ENCODE assay signal across 27 cellular contexts in the genomic region with DNA sequence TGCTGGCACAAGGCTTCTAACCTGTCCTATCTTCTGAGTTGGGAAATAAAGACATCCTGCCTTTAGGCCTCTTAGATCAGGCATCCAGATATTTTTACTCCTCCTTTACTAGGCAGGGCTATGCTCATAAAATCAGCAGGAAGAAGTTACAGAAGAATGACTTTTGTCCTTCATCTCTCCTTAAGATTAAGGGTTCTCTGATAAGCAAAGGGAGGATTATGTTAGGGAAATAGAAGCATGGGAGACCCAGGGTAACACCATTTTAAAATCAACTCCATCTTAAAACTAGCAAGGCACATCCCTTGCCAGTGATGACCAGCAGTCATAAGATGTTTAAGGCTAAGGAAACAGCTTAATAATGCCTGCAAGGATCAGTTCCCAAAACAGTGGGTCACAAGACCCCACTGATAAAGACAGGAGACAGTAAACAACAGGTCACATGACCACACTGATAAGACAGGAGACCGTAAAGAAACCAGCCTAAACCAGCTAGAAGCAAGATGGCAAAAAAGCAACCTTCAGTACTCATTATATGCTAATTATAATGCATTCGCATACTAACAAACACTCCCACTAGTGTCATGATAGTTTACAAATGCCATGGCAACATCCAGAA.
"Had no signal": no experiment of that assay in that cellular context is flagged by ENCODE, and none has a peak within 500 bp of the region (broad histone marks: within the 10 kb centered on the region; RNA-seq: fewer than 3 reads in every experiment).

No MANE protein-coding gene starts in this region.

- H3K4me1 Mint-ChIP-seq: naive B cell; neural progenitor cell; stimulated activated naive CD8-positive, alpha-beta T cell treated with anti-CD3 and anti-CD28 coated beads, Interleukin-15, amount 100 ng/mL, for 72 hours had no signal

- H3K36me3 Mint-ChIP-seq: naive B cell; natural killer cell treated with Interleukin-12 subunit alpha and Interleukin-12 subunit beta and Interleukin-15 and Interleukin-18, amount 100 ng/mL, for 72 hours; neural progenitor cell had no signal

- H3K9ac ChIP-seq: neural progenitor cell, parathyroid adenoma had no signal

- H2AFZ ChIP-seq: neural progenitor cell, parathyroid adenoma had no signal

- H3K4me3 Mint-ChIP-seq: effector memory CD8-positive, alpha-beta T cell; naive B cell; natural killer cell treated with Interleukin-12 subunit alpha and Interleukin-12 subunit beta and Interleukin-15 and Interleukin-18, amount 100 ng/mL, for 72 hours; neural progenitor cell; stimulated activated naive CD8-positive, alpha-beta T cell treated with anti-CD3 and anti-CD28 coated beads, Interleukin-15, amount 100 ng/mL, for 72 hours had no signal

- ATAC-seq: effector memory CD8-positive, alpha-beta T cell; esophagus mucosa; foreskin keratinocyte; gastroesophageal sphincter; heart left ventricle; left ventricle myocardium superior; lower lobe of right lung; natural killer cell treated with Interleukin-12 subunit alpha and Interleukin-12 subunit beta and Interleukin-15 and Interleukin-18, amount 100 ng/mL, for 72 hours; right lobe of liver; stimulated activated naive CD8-positive, alpha-beta T cell treated with anti-CD3 and anti-CD28 coated beads, Interleukin-15, amount 100 ng/mL, for 72 hours; upper lobe of right lung had no signal

- H3K27me3 ChIP-seq: right lobe of liver, vagina had no signal

- H3K27ac Mint-ChIP-seq: effector memory CD8-positive, alpha-beta T cell; naive B cell; natural killer cell treated with Interleukin-12 subunit alpha and Interleukin-12 subunit beta and Interleukin-15 and Interleukin-18, amount 100 ng/mL, for 72 hours; neural progenitor cell; progenitor cell of endocrine pancreas; stimulated activated naive CD8-positive, alpha-beta T cell treated with anti-CD3 and anti-CD28 coated beads, Interleukin-15, amount 100 ng/mL, for 72 hours had no signal

- H3K36me3 ChIP-seq: gastroesophageal sphincter, heart left ventricle, lower lobe of right lung, neural progenitor cell, right lobe of liver, suprapubic skin, transverse colon, upper lobe of right lung, vagina had no signal

- H3K79me2 ChIP-seq: parathyroid adenoma had no signal

- H3K4me2 ChIP-seq: neural progenitor cell, smooth muscle cell had no signal

- DNase-seq: cortex of kidney; effector memory CD8-positive, alpha-beta T cell; foreskin keratinocyte; heart left ventricle; hippocampal formation; left ventricle myocardium superior; lower lobe of right lung; naive B cell; right lobe of liver; stimulated activated CD4-positive, alpha-beta T cell treated with anti-CD3 and anti-CD28 coated beads, Interleukin-12 subunit alpha, Interleukin-12 subunit beta, amount 100 ng/mL, for 4 hours; stimulated activated CD4-positive, alpha-beta T cell treated with anti-CD3 and anti-CD28 coated beads, Interleukin-1b, Interleukin-23, amount 100 ng/mL, for 48 hours; stimulated activated CD4-positive, alpha-beta T cell treated with anti-CD3 and anti-CD28 coated beads, Interleukin-4, amount 100 ng/mL, for 1 hour; stimulated activated CD8-positive, alpha-beta memory T cell treated with anti-CD3 and anti-CD28 coated beads, Interleukin-4, amount 100 ng/mL, for 48 hours; stimulated activated naive CD4-positive, alpha-beta T cell; stimulated activated naive CD8-positive, alpha-beta T cell treated with anti-CD3 and anti-CD28 coated beads, Interleukin-15, amount 100 ng/mL, for 72 hours; transverse colon; upper lobe of right lung had no signal

- H3K9me3 Mint-ChIP-seq: effector memory CD8-positive, alpha-beta T cell; natural killer cell treated with Interleukin-12 subunit alpha and Interleukin-12 subunit beta and Interleukin-15 and Interleukin-18, amount 100 ng/mL, for 72 hours; neural progenitor cell; stimulated activated naive CD8-positive, alpha-beta T cell treated with anti-CD3 and anti-CD28 coated beads, Interleukin-15, amount 100 ng/mL, for 72 hours had no signal

- H3K4me1 ChIP-seq: foreskin keratinocyte, gastroesophageal sphincter, heart left ventricle, lower lobe of right lung, neural progenitor cell, right lobe of liver, suprapubic skin, upper lobe of right lung, vagina had no signal

- H3K9me3 ChIP-seq: gastroesophageal sphincter, heart left ventricle, lower lobe of right lung, right lobe of liver, suprapubic skin, transverse colon, upper lobe of right lung, vagina had no signal

- FAIRE-seq: islet of Langerhans had no signal

- H3K27ac ChIP-seq: foreskin keratinocyte, gastroesophageal sphincter, heart left ventricle, lower lobe of right lung, neural progenitor cell, parathyroid adenoma, right lobe of liver, suprapubic skin, upper lobe of right lung, vagina had no signal

- H3K4me3 ChIP-seq: gastroesophageal sphincter, heart left ventricle, lower lobe of right lung, neural progenitor cell, right lobe of liver, smooth muscle cell, suprapubic skin, transverse colon, upper lobe of right lung, vagina had no signal
